In genomic region chr17:17919169-17920107, GRCh38 we compare ENCODE assay signal across 8 cellular contexts. TPM values are rescaled to one million over a fixed set of nuclear protein-coding genes. Genes with fewer than 3 reads are reported as not detected.
DNase-seq lines count a peak whose midpoint lies in the region; ATAC-seq and TF ChIP-seq lines count a peak whose summit lies in the region.

No MANE protein-coding gene starts in this region.

- H3K4me3 ChIP-seq in GM12865 (ENCODE audit: low read depth, low read length) (no peak overlapping the region), smooth muscle cell (no peak overlapping the region)

- H3K9me3 ChIP-seq in smooth muscle cell (replicated peaks; ENCODE audit: low read depth) = no peaks in the 10 kb centered on the region

- DNase-seq in GM12865 (ENCODE audit: low read depth) (peak; percentile 86), NCI-H1436 (lab: John Stamatoyannopoulos, UW) (peak; percentile 74), T-helper 22 cell (ENCODE audit: low read depth) (peak; percentile 29), astrocyte of the hippocampus (ENCODE audit: low read depth, low spot score) (peak; percentile 91), hippocampal formation (lab: John Stamatoyannopoulos, UW) (peak; percentile 71 to 77), smooth muscle cell (lab: John Stamatoyannopoulos, UW; ENCODE audit: unreplicated experiment) (no peak)

- ATAC-seq in HG02852 (IDR thresholded peaks at IDR 0.05; ENCODE audit: unreplicated experiment) = no peak
- no peak for ATAC-seq in HG02981 (IDR thresholded peaks at IDR 0.05; ENCODE audit: unreplicated experiment)

- no peak overlapping the region for H2AFZ ChIP-seq in smooth muscle cell (ENCODE audit: low read depth)

- peak overlapping the region; percentile 29 for H3K4me2 ChIP-seq in smooth muscle cell

- 40% methylated on average over 5 of the region's 5 CpGs for WGBS in smooth muscle cell (ENCODE audit: low lambda C conversion rate)

- peaks cover 6% of the 10 kb centered on the region for H4K20me1 ChIP-seq in smooth muscle cell (ENCODE audit: low read depth)

- peaks cover 27% of the 10 kb centered on the region for H3F3A ChIP-seq in smooth muscle cell (ENCODE audit: low read depth)

- peak overlapping the region; percentile 26 for H3K9ac ChIP-seq in smooth muscle cell (ENCODE audit: low read depth)

- peak; percentile 80 for TF ChIP-seq CTCF in GM12865 (IDR thresholded peaks at IDR 0.05; ENCODE audit: insufficient read depth, low read depth, low read length, missing control alignments)
- TF ChIP-seq CTCF in smooth muscle cell (IDR thresholded peaks at IDR 0.05; ENCODE audit: borderline replicate concordance, insufficient read depth, poor library complexity, severe bottlenecking) = peak; percentile 80

- peaks cover 25% of the 10 kb centered on the region for H3K4me1 ChIP-seq in smooth muscle cell (ENCODE audit: low read depth)

- H3K27me3 ChIP-seq in smooth muscle cell (ENCODE audit: low read depth) = no peaks in the 10 kb centered on the region

- no peaks in the 10 kb centered on the region for H3K36me3 ChIP-seq in smooth muscle cell (ENCODE audit: low read depth)

- H3K79me2 ChIP-seq in smooth muscle cell (ENCODE audit: low read depth) = peaks cover 32% of the 10 kb centered on the region

- H3K27ac ChIP-seq in smooth muscle cell (ENCODE audit: low read depth) = peak overlapping the region; percentile 94

RNA-seq across cellular contexts. Expression of gene TOM1L2, which starts 52.8 kb away (rescaled TPM):
- 27.0 and 27.3 TPM in 2 replicates for total RNA-seq in smooth muscle cell
- polyA plus RNA-seq in smooth muscle cell = 20.3 and 37.9 TPM in 2 replicates

RNA-seq across cellular contexts. Expression of gene DRC3, which starts 53.2 kb away (rescaled TPM):
- 0.72 TPM in 1 of 2 replicates, not detected in the other for total RNA-seq in smooth muscle cell
- 0.83 and 2.4 TPM in 2 replicates for polyA plus RNA-seq in smooth muscle cell
